Comparison of ENCODE assay signal across 1 cellular context in the genomic region with DNA sequence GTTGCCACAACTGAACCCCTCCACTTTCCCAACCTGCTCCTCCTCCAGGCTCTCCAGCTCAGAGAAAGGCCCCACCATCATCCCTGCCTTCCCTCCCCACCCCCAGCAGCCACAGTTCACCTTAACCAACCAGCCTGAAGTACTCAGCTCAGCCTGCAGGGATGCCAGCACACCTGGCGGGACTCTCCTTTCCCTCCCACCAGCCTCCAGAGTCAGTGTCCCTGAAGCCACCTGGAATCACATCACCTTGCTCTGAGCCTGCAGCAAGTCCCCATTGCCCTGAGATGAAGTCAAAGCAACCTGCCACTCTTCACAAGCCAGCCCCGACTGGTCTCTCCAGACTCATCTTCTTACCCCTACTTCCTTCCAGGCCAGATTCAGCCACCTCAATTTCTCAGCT.
TF ChIP-seq lines count a peak whose summit lies in the region.

No MANE protein-coding gene starts in this region.

TF ChIP-seq in GM23338, 12 proteins besides CTCF, POLR2A, EP300 and RAD21 (continued from another document):
- TF ChIP-seq, protein P1, sequence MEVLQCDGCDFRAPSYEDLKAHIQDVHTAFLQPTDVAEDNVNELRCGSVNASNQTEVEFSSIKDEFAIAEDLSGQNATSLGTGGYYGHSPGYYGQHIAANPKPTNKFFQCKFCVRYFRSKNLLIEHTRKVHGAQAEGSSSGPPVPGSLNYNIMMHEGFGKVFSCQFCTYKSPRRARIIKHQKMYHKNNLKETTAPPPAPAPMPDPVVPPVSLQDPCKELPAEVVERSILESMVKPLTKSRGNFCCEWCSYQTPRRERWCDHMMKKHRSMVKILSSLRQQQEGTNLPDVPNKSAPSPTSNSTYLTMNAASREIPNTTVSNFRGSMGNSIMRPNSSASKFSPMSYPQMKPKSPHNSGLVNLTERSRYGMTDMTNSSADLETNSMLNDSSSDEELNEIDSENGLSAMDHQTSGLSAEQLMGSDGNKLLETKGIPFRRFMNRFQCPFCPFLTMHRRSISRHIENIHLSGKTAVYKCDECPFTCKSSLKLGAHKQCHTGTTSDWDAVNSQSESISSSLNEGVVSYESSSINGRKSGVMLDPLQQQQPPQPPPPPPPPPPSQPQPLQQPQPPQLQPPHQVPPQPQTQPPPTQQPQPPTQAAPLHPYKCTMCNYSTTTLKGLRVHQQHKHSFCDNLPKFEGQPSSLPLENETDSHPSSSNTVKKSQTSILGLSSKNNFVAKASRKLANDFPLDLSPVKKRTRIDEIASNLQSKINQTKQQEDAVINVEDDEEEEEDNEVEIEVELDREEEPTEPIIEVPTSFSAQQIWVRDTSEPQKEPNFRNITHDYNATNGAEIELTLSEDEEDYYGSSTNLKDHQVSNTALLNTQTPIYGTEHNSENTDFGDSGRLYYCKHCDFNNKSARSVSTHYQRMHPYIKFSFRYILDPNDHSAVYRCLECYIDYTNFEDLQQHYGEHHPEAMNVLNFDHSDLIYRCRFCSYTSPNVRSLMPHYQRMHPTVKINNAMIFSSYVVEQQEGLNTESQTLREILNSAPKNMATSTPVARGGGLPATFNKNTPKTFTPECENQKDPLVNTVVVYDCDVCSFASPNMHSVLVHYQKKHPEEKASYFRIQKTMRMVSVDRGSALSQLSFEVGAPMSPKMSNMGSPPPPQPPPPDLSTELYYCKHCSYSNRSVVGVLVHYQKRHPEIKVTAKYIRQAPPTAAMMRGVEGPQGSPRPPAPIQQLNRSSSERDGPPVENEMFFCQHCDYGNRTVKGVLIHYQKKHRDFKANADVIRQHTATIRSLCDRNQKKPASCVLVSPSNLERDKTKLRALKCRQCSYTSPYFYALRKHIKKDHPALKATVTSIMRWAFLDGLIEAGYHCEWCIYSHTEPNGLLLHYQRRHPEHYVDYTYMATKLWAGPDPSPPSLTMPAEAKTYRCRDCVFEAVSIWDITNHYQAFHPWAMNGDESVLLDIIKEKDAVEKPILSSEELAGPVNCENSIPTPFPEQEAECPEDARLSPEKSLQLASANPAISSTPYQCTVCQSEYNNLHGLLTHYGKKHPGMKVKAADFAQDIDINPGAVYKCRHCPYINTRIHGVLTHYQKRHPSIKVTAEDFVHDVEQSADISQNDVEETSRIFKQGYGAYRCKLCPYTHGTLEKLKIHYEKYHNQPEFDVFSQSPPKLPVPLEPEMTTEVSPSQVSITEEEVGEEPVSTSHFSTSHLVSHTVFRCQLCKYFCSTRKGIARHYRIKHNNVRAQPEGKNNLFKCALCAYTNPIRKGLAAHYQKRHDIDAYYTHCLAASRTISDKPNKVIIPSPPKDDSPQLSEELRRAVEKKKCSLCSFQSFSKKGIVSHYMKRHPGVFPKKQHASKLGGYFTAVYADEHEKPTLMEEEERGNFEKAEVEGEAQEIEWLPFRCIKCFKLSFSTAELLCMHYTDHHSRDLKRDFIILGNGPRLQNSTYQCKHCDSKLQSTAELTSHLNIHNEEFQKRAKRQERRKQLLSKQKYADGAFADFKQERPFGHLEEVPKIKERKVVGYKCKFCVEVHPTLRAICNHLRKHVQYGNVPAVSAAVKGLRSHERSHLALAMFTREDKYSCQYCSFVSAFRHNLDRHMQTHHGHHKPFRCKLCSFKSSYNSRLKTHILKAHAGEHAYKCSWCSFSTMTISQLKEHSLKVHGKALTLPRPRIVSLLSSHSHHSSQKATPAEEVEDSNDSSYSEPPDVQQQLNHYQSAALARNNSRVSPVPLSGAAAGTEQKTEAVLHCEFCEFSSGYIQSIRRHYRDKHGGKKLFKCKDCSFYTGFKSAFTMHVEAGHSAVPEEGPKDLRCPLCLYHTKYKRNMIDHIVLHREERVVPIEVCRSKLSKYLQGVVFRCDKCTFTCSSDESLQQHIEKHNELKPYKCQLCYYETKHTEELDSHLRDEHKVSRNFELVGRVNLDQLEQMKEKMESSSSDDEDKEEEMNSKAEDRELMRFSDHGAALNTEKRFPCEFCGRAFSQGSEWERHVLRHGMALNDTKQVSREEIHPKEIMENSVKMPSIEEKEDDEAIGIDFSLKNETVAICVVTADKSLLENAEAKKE (CRISPR knock-in tag; IDR thresholded peaks at IDR 0.05), result no peak
- TF ChIP-seq ZNF114 (CRISPR knock-in tag; IDR thresholded peaks at IDR 0.05), result no peak
TF ChIP-seq in GM23338: peak in this region for 0.
